In genomic region chr3:16392733-16393132, GRCh38 we compare ENCODE assay signal across 28 cellular contexts.
DNase-seq lines count a peak whose midpoint lies in the region; TF ChIP-seq lines count a peak whose summit lies in the region.
"Had no signal": no experiment of that assay in that cellular context is flagged by ENCODE, and none has a peak within 500 bp of the region (broad histone marks: within the 10 kb centered on the region; RNA-seq: fewer than 3 reads in every experiment).

No MANE protein-coding gene starts in this region.

- peak overlapping the region; percentile 14; the same call in 1 of the 2 replicates for H3K27ac ChIP-seq in SU-DHL-6 (ENCODE audit: low read depth, low read length)
- H3K27ac ChIP-seq: colonic mucosa, foreskin keratinocyte, GM23248, hepatocyte, testis had no signal

- peaks cover 99% of the 10 kb centered on the region for H3K79me2 ChIP-seq in SU-DHL-6 (ENCODE audit: insufficient read depth, low read length)
- H3K79me2 ChIP-seq: hepatocyte had no signal

- no peaks in the 10 kb centered on the region for H3K9me2 ChIP-seq in SU-DHL-6 (replicated peaks; ENCODE audit: insufficient read depth, low read length)

- no peak overlapping the region for H3K9ac ChIP-seq in SU-DHL-6 (ENCODE audit: low read length)
- H3K9ac ChIP-seq: GM23248 had no signal

- DNase-seq in DMS 273 treated with DMSO at 0.1 percent for 48 hours (lab: John Stamatoyannopoulos, UW) = peak; percentile 21
- peak; percentile 79 for DNase-seq in fibroblast of gingiva (ENCODE audit: low read depth)
- DNase-seq in immature natural killer cell = no peak
- no peak for DNase-seq in dermis blood vessel endothelial cell
- no peak for DNase-seq in NCI-H2107 (lab: John Stamatoyannopoulos, UW)
- DNase-seq: activated CD4-positive, alpha-beta T cell treated with anti-CD3 and anti-CD28 coated beads, Interleukin-2, amount 50 U/mL, for 4 hours; activated CD8-positive, alpha-beta memory T cell treated with anti-CD3 and anti-CD28 coated beads, Interleukin-2, amount 50 U/mL, for 48 hours; activated effector memory CD4-positive, alpha-beta T cell treated with Interleukin-2 at 50 U/mL for 16 hours; CD8-positive, alpha-beta T cell; colonic mucosa; DMS153; endodermal cell; foreskin keratinocyte; GM23248; midbrain; natural killer cell; NCI-H1105; NCI-H2029 treated with DMSO at 0.1 percent for 48 hours; SHP77; stimulated activated CD4-positive, alpha-beta T cell treated with anti-CD3 and anti-CD28 coated beads, Interleukin-2, amount 100 ng/mL, for 48 hours; testis had no signal

- H3K27me3 Mint-ChIP-seq in nephron (ENCODE audit: low read depth) (peaks cover under 1% of the 10 kb centered on the region), immature natural killer cell (ENCODE audit: low read depth in 3 of 3) (peaks cover 0 to 9% (median 2%) of the 10 kb centered on the region in 3 donors)
- H3K27me3 Mint-ChIP-seq: IgD-negative memory B cell; stimulated activated memory B cell treated with anti-CD40 and anti-IgM and Interleukin-4, amounts not matched to agents 10 μg/mL and 1 μg/mL and 100 μg/mL, for 72 hours had no signal

- H3K4me3 Mint-ChIP-seq in nephron = no peak overlapping the region
- H3K4me3 Mint-ChIP-seq in immature natural killer cell = no peak overlapping the region
- H3K4me3 Mint-ChIP-seq: CD8-positive, alpha-beta T cell; endodermal cell; IgD-negative memory B cell; natural killer cell; stimulated activated memory B cell treated with anti-CD40 and anti-IgM and Interleukin-4, amounts not matched to agents 10 μg/mL and 1 μg/mL and 100 μg/mL, for 72 hours; WTC11 had no signal

- no peak overlapping the region for H2AFZ ChIP-seq in SU-DHL-6 (ENCODE audit: low read depth, low read length, severe bottlenecking)
- H2AFZ ChIP-seq: GM23248, hepatocyte had no signal

- H3K4me1 Mint-ChIP-seq in nephron = peaks cover 49% of the 10 kb centered on the region
- peaks cover 53 to 85% of the 10 kb centered on the region in 2 donors for H3K4me1 Mint-ChIP-seq in immature natural killer cell

- peaks cover 72% of the 10 kb centered on the region for H3K36me3 ChIP-seq in SU-DHL-6 (ENCODE audit: low read length)
- H3K36me3 ChIP-seq: colonic mucosa had no signal

- peaks cover 36% of the 10 kb centered on the region for H3F3A ChIP-seq in SU-DHL-6 (ENCODE audit: insufficient read depth)

- H3K9me3 ChIP-seq in SU-DHL-6 (ENCODE audit: insufficient read depth, low read length) = no peaks in the 10 kb centered on the region
- H3K9me3 ChIP-seq: colonic mucosa, testis had no signal

- no peaks in the 10 kb centered on the region for H3K36me3 Mint-ChIP-seq in nephron (ENCODE audit: low read depth)
- peaks cover 0 to 22% (median 16%) of the 10 kb centered on the region in 3 donors for H3K36me3 Mint-ChIP-seq in immature natural killer cell
- H3K36me3 Mint-ChIP-seq: natural killer cell, WTC11 had no signal

- H4K20me1 ChIP-seq in SU-DHL-6 (ENCODE audit: low read depth, low read length) = no peaks in the 10 kb centered on the region

- H3K4me2 ChIP-seq in SU-DHL-6 (ENCODE audit: low read depth, low read length, poor library complexity, severe bottlenecking) = no peak overlapping the region
- H3K4me2 ChIP-seq: hepatocyte, smooth muscle cell had no signal

- no peak overlapping the region for H3K4me3 ChIP-seq in SU-DHL-6 (ENCODE audit: insufficient read depth, low read length, poor library complexity, severe bottlenecking)
- H3K4me3 ChIP-seq: colonic mucosa, GM23248, hepatocyte, smooth muscle cell, testis had no signal

- no peaks in the 10 kb centered on the region for H3K9me3 Mint-ChIP-seq in nephron
- no peaks in the 10 kb centered on the region for H3K9me3 Mint-ChIP-seq in immature natural killer cell
- H3K9me3 Mint-ChIP-seq: CD8-positive, alpha-beta T cell; endodermal cell; IgD-negative memory B cell; natural killer cell; stimulated activated memory B cell treated with anti-CD40 and anti-IgM and Interleukin-4, amounts not matched to agents 10 μg/mL and 1 μg/mL and 100 μg/mL, for 72 hours had no signal

- H3K27ac Mint-ChIP-seq in nephron = peak overlapping the region; percentile 33 to 54 (median 54)
- H3K27ac Mint-ChIP-seq in immature natural killer cell = peak overlapping the region in 3 of 6 donors; percentile 5 to 35 (median 5)
- H3K27ac Mint-ChIP-seq: CD8-positive, alpha-beta T cell; endodermal cell; IgD-negative memory B cell; natural killer cell; stimulated activated memory B cell treated with anti-CD40 and anti-IgM and Interleukin-4, amounts not matched to agents 10 μg/mL and 1 μg/mL and 100 μg/mL, for 72 hours; WTC11 had no signal

- no peaks in the 10 kb centered on the region for H3K27me3 ChIP-seq in SU-DHL-6 (ENCODE audit: low read length)
- H3K27me3 ChIP-seq: colonic mucosa, foreskin keratinocyte, hepatocyte, testis had no signal

- TF ChIP-seq CTCF in SU-DHL-6 (IDR thresholded peaks at IDR 0.05; ENCODE audit: insufficient read depth, low read length, poor library complexity, severe bottlenecking) (no peak), nephron (IDR thresholded peaks at IDR 0.05; ENCODE audit: unreplicated experiment in 3 of 3) (no peak)

Comparison
In these comparisons a context has a peak if more than half of its experiments do, and no peak if none do; other contexts are left out.
1. DNase-seq: peak in DMS 273 treated with DMSO at 0.1 percent for 48 hours (single experiment) and fibroblast of gingiva (single experiment); none in immature natural killer cell (0 of 3), dermis blood vessel endothelial cell (single experiment) and NCI-H2107 (single experiment).